ENCODE assay signal across 8 cellular contexts in genomic region chrX:49040376-49040955, GRCh38. TPM values are rescaled to one million over a fixed set of nuclear protein-coding genes. Genes with fewer than 3 reads are reported as not detected.
A peak's percentile ranks its signal among the peaks of the same experiment; 100 is the strongest.
DNase-seq lines count a peak whose midpoint lies in the region; FAIRE-seq and TF ChIP-seq lines count a peak whose summit lies in the region.

No MANE protein-coding gene starts in this region.

- no peak for TF ChIP-seq POLR2A in H54 (IDR thresholded peaks at IDR 0.05; ENCODE audit: low read depth, low read length)

- no peak for TF ChIP-seq CTCF in AG04450 (IDR thresholded peaks at IDR 0.05; ENCODE audit: low read depth, low read length)
- TF ChIP-seq CTCF in Loucy (conservative IDR thresholded peaks at IDR 0.05; ENCODE audit: low read length), result no peak

- H3K27ac ChIP-seq in AG04450 (ENCODE audit: low read depth, low read length), result peak overlapping the region; percentile 91
- peak overlapping the region; percentile 79 for H3K27ac ChIP-seq in cingulate gyrus (ENCODE audit: low read depth, low read length)

- H3F3A ChIP-seq in Loucy (ENCODE audit: low read depth), result no peaks in the 10 kb centered on the region

- H4K20me1 ChIP-seq in Loucy (ENCODE audit: insufficient read depth, low read length, poor library complexity, severe bottlenecking), result no peaks in the 10 kb centered on the region

- no peaks in the 10 kb centered on the region for H3K36me3 ChIP-seq in Loucy (ENCODE audit: insufficient read depth, low read length)

- peaks cover 25% of the 10 kb centered on the region for H3K4me1 ChIP-seq in Loucy (ENCODE audit: insufficient read depth, low read length, poor library complexity, severe bottlenecking)

- no peaks in the 10 kb centered on the region for H3K27me3 ChIP-seq in AG04450 (ENCODE audit: control insufficient read depth, insufficient read depth, low read length)
- no peaks in the 10 kb centered on the region for H3K27me3 ChIP-seq in Loucy (ENCODE audit: insufficient read depth, low read length, poor library complexity, severe bottlenecking)

- H3K9me2 ChIP-seq in Loucy (replicated peaks; ENCODE audit: low read depth, low read length), result no peaks in the 10 kb centered on the region

- CTCF ChIA-PET in AG04450 (lab: Charles Lee), result interaction anchor here (2.0 kb wide), 1 partner anchor 116 kb away, joined by 6 read pairs; no protein-coding TSS in a partner anchor

- H3K4me2 ChIP-seq in Loucy (ENCODE audit: low read depth, low read length, poor library complexity, severe bottlenecking), result peak overlapping the region; percentile 88

- H3K9ac ChIP-seq in Loucy (ENCODE audit: low read depth, low read length, poor library complexity, severe bottlenecking), result no peak overlapping the region

- H3K79me2 ChIP-seq in Loucy (ENCODE audit: insufficient read depth, low read length), result 0 out of 2 replicates have a peak, but pooled peaks cover 9% of the 10 kb centered on the region

- POLR2A ChIA-PET in AG04450 (lab: Yijun Ruan, JAX), result interaction anchor here (0.9 to 1.7 kb wide), 4 partner anchors 12 to 82 kb away, joined by 5 to 6 read pairs (median 5); partner anchors contain the start of genes GRIPAP1 and PRAF2

- no peak for FAIRE-seq in H54 (lab: Jason Lieb, UNC)

- H3K9me3 ChIP-seq in AG04450 (ENCODE audit: control insufficient read depth, insufficient read depth, low read length) (no peaks in the 10 kb centered on the region), Loucy (ENCODE audit: insufficient read depth, low read depth, low read length) (no peaks in the 10 kb centered on the region)

- peak overlapping the region; percentile 79 for H3K4me3 ChIP-seq in AG04450 (ENCODE audit: low read depth, low read length)
- H3K4me3 ChIP-seq in Loucy (ENCODE audit: low read length, poor library complexity, severe bottlenecking), result no peak overlapping the region

- no peak for DNase-seq in AG04450 (ENCODE audit: low read depth, low spot score)
- DNase-seq in myocyte (ENCODE audit: low read depth), result peak; percentile 6
- DNase-seq in amniotic stem cell (lab: John Stamatoyannopoulos, UW), result no peak
- no peak for DNase-seq in NCI-H1048 (lab: John Stamatoyannopoulos, UW)
- DNase-seq in H54 (ENCODE audit: insufficient read length, low spot score), result no peak
- DNase-seq in NCI-H774 (lab: John Stamatoyannopoulos, UW), result no peak

- no peak overlapping the region for H2AFZ ChIP-seq in Loucy (ENCODE audit: low read length)

RNA-seq across cellular contexts. Expression of gene TFE3, which starts 2.7 kb away (rescaled TPM):
- 28.4 and 42.0 TPM in 2 replicates for polyA plus RNA-seq in AG04450 (2011; rRNA removed)
- polyA minus RNA-seq in AG04450 (2011; rRNA and poly(A)+ RNA removed), result 48.5 and 49.3 TPM in 2 replicates
- 36.9 and 39.6 TPM in 2 replicates for total RNA-seq in myocyte
- 61.4 TPM for polyA plus RNA-seq in myocyte (2012)

RNA-seq across cellular contexts. Expression of gene CCDC120, which starts 18.3 kb away (rescaled TPM):
- polyA plus RNA-seq in AG04450 (2011; rRNA removed), result 0.83 and 1.0 TPM in 2 replicates
- 1.00 and 1.1 TPM in 2 replicates for polyA minus RNA-seq in AG04450 (2011; rRNA and poly(A)+ RNA removed)
- total RNA-seq in myocyte, result not detected in 2 replicates
- polyA plus RNA-seq in myocyte (2012), result 0.11 TPM

RNA-seq across cellular contexts. Expression of gene PRAF2, which starts 33.3 kb away (rescaled TPM):
- 27.6 and 41.2 TPM in 2 replicates for polyA plus RNA-seq in AG04450 (2011; rRNA removed)
- polyA minus RNA-seq in AG04450 (2011; rRNA and poly(A)+ RNA removed), result 25.3 and 29.3 TPM in 2 replicates
- total RNA-seq in myocyte, result 7.1 and 7.4 TPM in 2 replicates
- 69.0 TPM for polyA plus RNA-seq in myocyte (2012)

RNA-seq across cellular contexts. Expression of gene GRIPAP1, which starts 38.4 kb away (rescaled TPM):
- 24.3 and 25.0 TPM in 2 replicates for polyA plus RNA-seq in AG04450 (2011; rRNA removed)
- polyA minus RNA-seq in AG04450 (2011; rRNA and poly(A)+ RNA removed), result 18.3 and 21.1 TPM in 2 replicates
- 22.4 and 24.4 TPM in 2 replicates for total RNA-seq in myocyte
- polyA plus RNA-seq in myocyte (2012), result 33.6 TPM

RNA-seq across cellular contexts. Expression of gene WDR45, which starts 39.2 kb away (rescaled TPM):
- polyA plus RNA-seq in AG04450 (2011; rRNA removed), result 78.4 and 96.1 TPM in 2 replicates
- 59.5 and 106 TPM in 2 replicates for polyA minus RNA-seq in AG04450 (2011; rRNA and poly(A)+ RNA removed)
- total RNA-seq in myocyte, result 49.3 and 64.3 TPM in 2 replicates
- polyA plus RNA-seq in myocyte (2012), result 93.0 TPM
